In genomic region chr1:206505702-206506375, GRCh38 we compare ENCODE assay signal across 8 cellular contexts. TPM values are rescaled to one million over a fixed set of nuclear protein-coding genes. Genes with fewer than 3 reads are reported as not detected.
DNase-seq lines count a peak whose midpoint lies in the region; ATAC-seq, FAIRE-seq and TF ChIP-seq lines count a peak whose summit lies in the region.

No MANE protein-coding gene starts in this region.

- peaks cover 56% of the 10 kb centered on the region for H3K27me3 ChIP-seq in hepatocyte
- peaks cover 0 to 14% of the 10 kb centered on the region in 2 donors for H3K27me3 ChIP-seq in Peyer's patch

- peak overlapping the region; percentile 82 for H3K4me3 Mint-ChIP-seq in activated B cell treated with CpG ODN at 0.5 μM for 24 hours

- 46% methylated on average over 10 of the region's 10 CpGs for WGBS in hepatocyte (ENCODE audit: low lambda C conversion rate, missing lambda C conversion rate)

- intact Hi-C loops in activated B cell treated with CpG ODN at 0.5 μM for 24 hours (cut with micrococcal nuclease) = loop anchor here (5.0 kb wide), 1 partner anchor 36 kb away; no protein-coding TSS in a partner anchor

- H3K79me2 ChIP-seq in hepatocyte = no peaks in the 10 kb centered on the region

- ATAC-seq in activated B cell treated with CpG ODN at 0.5 μM for 24 hours (ENCODE audit: low read depth) (no peak), HG03439 (IDR thresholded peaks at IDR 0.05; ENCODE audit: unreplicated experiment) (no peak)

- H3K36me3 ChIP-seq in ES-I3 (ENCODE audit: insufficient read depth, low read length) (no peaks in the 10 kb centered on the region), hepatocyte (replicated peaks; ENCODE audit: insufficient read depth, low read depth) (no peaks in the 10 kb centered on the region), Peyer's patch (no peaks in the 10 kb centered on the region)

- H3K9me3 ChIP-seq in ES-I3 (ENCODE audit: control insufficient read depth, insufficient read depth, low read length) (no peaks in the 10 kb centered on the region), hepatocyte (ENCODE audit: low read depth) (no peaks in the 10 kb centered on the region), Peyer's patch (no peaks in the 10 kb centered on the region)

- peak overlapping the region; percentile 84; the same call in 1 of the 2 replicates for H3K9ac ChIP-seq in ES-I3 (ENCODE audit: low read depth, low read length)

- no peak overlapping the region for H3K27ac ChIP-seq in 22Rv1
- H3K27ac ChIP-seq in hepatocyte = no peak overlapping the region
- H3K27ac ChIP-seq in Peyer's patch = peak overlapping the region in 1 of 4 donors; percentile 75

- H3K4me1 Mint-ChIP-seq in activated B cell treated with CpG ODN at 0.5 μM for 24 hours = peaks cover 33% of the 10 kb centered on the region

- no peak for TF ChIP-seq POLR2A in Peyer's patch (IDR thresholded peaks at IDR 0.05)

- no peak for DNase-seq in activated B cell treated with CpG ODN at 0.5 μM for 24 hours
- DNase-seq in hepatocyte (ENCODE audit: low spot score) = no peak
- DNase-seq in Peyer's patch = no peak
- DNase-seq in RCC 7860 (ENCODE audit: low spot score) = no peak
- DNase-seq in SW 1271 (lab: John Stamatoyannopoulos, UW) = no peak

- no peaks in the 10 kb centered on the region for H4K20me1 ChIP-seq in hepatocyte (ENCODE audit: insufficient read depth, poor library complexity, severe bottlenecking)

- no peak overlapping the region for H2AFZ ChIP-seq in hepatocyte

- peaks cover 2% of the 10 kb centered on the region for H3K36me3 Mint-ChIP-seq in activated B cell treated with CpG ODN at 0.5 μM for 24 hours (ENCODE audit: low read depth)

- TF ChIP-seq CTCF in 22Rv1 (IDR thresholded peaks at IDR 0.05) = peak; percentile 50
- no peak for TF ChIP-seq CTCF in activated B cell treated with CpG ODN at 0.5 μM for 24 hours (IDR thresholded peaks at IDR 0.05)
- TF ChIP-seq CTCF in hepatocyte (IDR thresholded peaks at IDR 0.05; ENCODE audit: poor library complexity) = peak; percentile 48
- peak in 3 of 6 experiments; percentile 16 to 33 (median 29) for TF ChIP-seq CTCF in Peyer's patch (IDR thresholded peaks at IDR 0.05)

- no peaks in the 10 kb centered on the region for H3K9me2 ChIP-seq in hepatocyte (replicated peaks; ENCODE audit: insufficient read depth)

- peak overlapping the region; percentile 24 for H3K27ac Mint-ChIP-seq in activated B cell treated with CpG ODN at 0.5 μM for 24 hours

- no peaks in the 10 kb centered on the region for H3K9me3 Mint-ChIP-seq in activated B cell treated with CpG ODN at 0.5 μM for 24 hours

- POLR2A ChIA-PET in activated B cell treated with CpG ODN at 0.5 μM for 24 hours (lab: Charles Lee) = interaction anchor here (0.6 to 2.4 kb wide), 4 partner anchors 16 to 112 kb away, joined by 3 to 9 read pairs (median 4); no protein-coding TSS in a partner anchor

- CTCF ChIA-PET in activated B cell treated with CpG ODN at 0.5 μM for 24 hours (lab: Charles Lee) = interaction anchor here (1.0 to 2.6 kb wide), 7 partner anchors 10 to 159 kb away, joined by 3 to 15 read pairs (median 4); no protein-coding TSS in a partner anchor

- peaks cover 5% of the 10 kb centered on the region; the same call in 1 of the 2 replicates for H3K4me1 ChIP-seq in ES-I3 (ENCODE audit: insufficient read depth, low read length)
- H3K4me1 ChIP-seq in hepatocyte (ENCODE audit: insufficient read depth) = peaks cover 10% of the 10 kb centered on the region
- peaks cover 0 to 25% (median 12%) of the 10 kb centered on the region in 4 donors for H3K4me1 ChIP-seq in Peyer's patch

- peaks cover 17% of the 10 kb centered on the region for H3K27me3 Mint-ChIP-seq in activated B cell treated with CpG ODN at 0.5 μM for 24 hours

- H3K4me3 ChIP-seq in hepatocyte = no peak overlapping the region
- H3K4me3 ChIP-seq in Peyer's patch = no peak overlapping the region

- H3K4me2 ChIP-seq in hepatocyte = no peak overlapping the region

- FAIRE-seq in RCC 7860 (lab: Jason Lieb, UNC) = no peak

RNA-seq across cellular contexts. Expression of gene RASSF5, which starts 1.5 kb away (rescaled TPM):
- total RNA-seq in activated B cell treated with CpG ODN at 0.5 μM for 24 hours (114 and 116 TPM in 2 replicates), hepatocyte (2.0 TPM in 2 replicates), Peyer's patch (10 to 100 TPM in 2 of 4 donors, 1 to 10 TPM in 2; 7.4 to 35.5 (median 10.0) TPM)
- 1.6 and 2.3 TPM in 2 replicates for polyA plus RNA-seq in hepatocyte

RNA-seq across cellular contexts. Expression of gene IKBKE, which starts 35.6 kb away (rescaled TPM):
- total RNA-seq in activated B cell treated with CpG ODN at 0.5 μM for 24 hours (52.9 and 56.3 TPM in 2 replicates), hepatocyte (6.4 and 7.3 TPM in 2 replicates), Peyer's patch (10 to 100 TPM in 3 of 4 donors, 1 to 10 TPM in 1; 5.6 to 31.4 (median 17.5) TPM)
- 5.9 and 6.4 TPM in 2 replicates for polyA plus RNA-seq in hepatocyte
